In genomic region chr14:91115986-91116385, GRCh38 we compare ENCODE assay signal across 8 cellular contexts. TPM values are rescaled to one million over a fixed set of nuclear protein-coding genes. Genes with fewer than 3 reads are reported as not detected.
DNase-seq lines count a peak whose midpoint lies in the region; FAIRE-seq and TF ChIP-seq lines count a peak whose summit lies in the region.

No MANE protein-coding gene starts in this region.

- no peaks in the 10 kb centered on the region for H3K9me2 ChIP-seq in OCI-LY7 (ENCODE audit: insufficient read depth, low read length)

- CTCF ChIA-PET in OCI-LY7 (lab: Charles Lee; ENCODE audit: unreplicated experiment) (no interaction called here), endothelial cell of umbilical vein (lab: Charles Lee) (interaction anchor here (1.4 to 3.4 kb wide), 4 partner anchors 11 to 213 kb away, joined by 3 to 26 read pairs (median 22); no protein-coding TSS in a partner anchor)

- FAIRE-seq in endothelial cell of umbilical vein (lab: Jason Lieb, UNC), result peak; percentile 55

- H3K4me2 ChIP-seq in OCI-LY7 (ENCODE audit: low read length) (peak overlapping the region; percentile 100), endothelial cell of umbilical vein (ENCODE audit: insufficient read depth, low read length) (peak overlapping the region; percentile 53)

- H3K27ac ChIP-seq in OCI-LY7 (ENCODE audit: low read depth, low read length, poor library complexity, severe bottlenecking) (no peak overlapping the region), endothelial cell of umbilical vein (ENCODE audit: insufficient read depth, low read depth, low read length) (no peak overlapping the region), prostate gland (peak overlapping the region; percentile 92)

- WGBS in prostate gland, result 21% methylated on average over 2 of the region's 2 CpGs

- no peak overlapping the region for H3K9ac ChIP-seq in endothelial cell of umbilical vein (replicated peaks; ENCODE audit: extremely low read depth, insufficient read depth, low read length)

- H4K20me1 ChIP-seq in OCI-LY7 (ENCODE audit: insufficient read depth, low read length) (no peaks in the 10 kb centered on the region), endothelial cell of umbilical vein (replicated peaks; ENCODE audit: control insufficient read depth, extremely low read depth, insufficient read depth, low read length) (no peaks in the 10 kb centered on the region)

- TF ChIP-seq POLR2A in endothelial cell of umbilical vein (IDR thresholded peaks at IDR 0.05; ENCODE audit: low read depth, low read length), result no peak
- no peak for TF ChIP-seq POLR2A in prostate gland (IDR thresholded peaks at IDR 0.05)

- peak; percentile 52 for DNase-seq in EH (ENCODE audit: low read depth)
- DNase-seq in OCI-LY7 (ENCODE audit: low spot score), result no peak
- peak; percentile 18 for DNase-seq in endothelial cell of umbilical vein (ENCODE audit: low read depth, low spot score)
- DNase-seq in prostate gland (ENCODE audit: low spot score), result no peak
- DNase-seq in cerebellar nuclear complex (lab: John Stamatoyannopoulos, UW), result no peak
- no peak for DNase-seq in GDM1 (lab: John Stamatoyannopoulos, UW)
- no peak for DNase-seq in NCI-H1930 (lab: John Stamatoyannopoulos, UW)
- DNase-seq in BE2C, result no peak

- intact Hi-C loops in OCI-LY7 (cut with micrococcal nuclease; ENCODE audit: unreplicated experiment) (no loop called here), endothelial cell of umbilical vein (cut with micrococcal nuclease) (loop anchor here (2.0 kb wide), 1 partner anchor 57 kb away; no protein-coding TSS in a partner anchor), prostate gland (cut with DNase I) (loop anchor here (2.0 kb wide), 1 partner anchor 55 kb away; no protein-coding TSS in a partner anchor)

- TF ChIP-seq CTCF in OCI-LY7 (conservative IDR thresholded peaks at IDR 0.05; ENCODE audit: low read length) (no peak), endothelial cell of umbilical vein (IDR thresholded peaks at IDR 0.05; ENCODE audit: extremely low read depth in 1 of 2, insufficient read depth in 1 of 2, low read depth in 1 of 2, low read length in 2 of 2) (no peak), prostate gland (IDR thresholded peaks at IDR 0.05) (no peak), BE2C (IDR thresholded peaks at IDR 0.05; ENCODE audit: low read depth, low read length) (no peak)

- dilution Hi-C loops in endothelial cell of umbilical vein (cut with MboI; ENCODE audit: extremely low pct_ligation_motif_present, low sequenced_read_pairs), result no loop called here

- H2AFZ ChIP-seq in OCI-LY7 (ENCODE audit: low read length) (no peak overlapping the region), endothelial cell of umbilical vein (ENCODE audit: low read depth, low read length) (no peak overlapping the region)

- H3K79me2 ChIP-seq in OCI-LY7 (ENCODE audit: insufficient read depth, low read depth, low read length) (peaks cover 28% of the 10 kb centered on the region), endothelial cell of umbilical vein (ENCODE audit: control insufficient read depth, insufficient read depth, low read length) (peaks cover 14% of the 10 kb centered on the region)

- peaks cover 21% of the 10 kb centered on the region for H3K4me1 ChIP-seq in OCI-LY7 (ENCODE audit: insufficient read depth, low read length, poor library complexity, severe bottlenecking)
- peaks cover 30% of the 10 kb centered on the region for H3K4me1 ChIP-seq in endothelial cell of umbilical vein (ENCODE audit: control insufficient read depth, extremely low read depth, insufficient read depth, low read length)
- no peaks in the 10 kb centered on the region for H3K4me1 ChIP-seq in prostate gland (replicated peaks)
- peaks cover 14% of the 10 kb centered on the region for H3K4me1 ChIP-seq in BE2C

- H3K9me3 ChIP-seq in OCI-LY7 (ENCODE audit: low read length), result no peaks in the 10 kb centered on the region
- H3K9me3 ChIP-seq in endothelial cell of umbilical vein (replicated peaks; ENCODE audit: control insufficient read depth, insufficient read depth, low read length), result no peaks in the 10 kb centered on the region
- no peaks in the 10 kb centered on the region for H3K9me3 ChIP-seq in prostate gland
- no peaks in the 10 kb centered on the region for H3K9me3 ChIP-seq in BE2C

- H3K4me3 ChIP-seq in OCI-LY7 (ENCODE audit: low read depth, low read length, poor library complexity, severe bottlenecking), result peak overlapping the region; percentile 86
- H3K4me3 ChIP-seq in endothelial cell of umbilical vein (replicated peaks in 1 of 3; ENCODE audit: insufficient read depth in 1 of 3, low read depth in 1 of 3, low read length in 3 of 3), result peak overlapping the region in 1 of 3 experiments; percentile 66
- peak overlapping the region; percentile 41 to 46 for H3K4me3 ChIP-seq in prostate gland
- H3K4me3 ChIP-seq in BE2C (ENCODE audit: low read depth, low read length), result no peak overlapping the region

- H3K36me3 ChIP-seq in OCI-LY7 (ENCODE audit: insufficient read depth, low read length), result peaks cover 38% of the 10 kb centered on the region
- peaks cover 0 to 3% of the 10 kb centered on the region in 2 experiments for H3K36me3 ChIP-seq in endothelial cell of umbilical vein (ENCODE audit: control insufficient read depth in 2 of 2, extremely low read depth in 1 of 2, insufficient read depth in 2 of 2, low read length in 2 of 2)
- H3K36me3 ChIP-seq in prostate gland, result no peaks in the 10 kb centered on the region
- H3K36me3 ChIP-seq in BE2C, result no peaks in the 10 kb centered on the region

- H3K27me3 ChIP-seq in endothelial cell of umbilical vein (ENCODE audit: control insufficient read depth in 2 of 2, insufficient read depth in 2 of 2, low read length in 2 of 2) (no peaks in the 10 kb centered on the region), prostate gland (replicated peaks; ENCODE audit: insufficient read depth) (no peaks in the 10 kb centered on the region), BE2C (no peaks in the 10 kb centered on the region)

- BruUV-seq in OCI-LY7 (replicated peaks; lab: Mats Ljungman, UMichigan) (no TSS peak), endothelial cell of umbilical vein (replicated peaks; lab: Mats Ljungman, UMichigan) (no TSS peak)

- POLR2A ChIA-PET in OCI-LY7 (lab: Charles Lee), result interaction anchor here (0.5 to 1.8 kb wide), 7 partner anchors 9 to 966 kb away, joined by 3 to 7 read pairs (median 4); no protein-coding TSS in a partner anchor
- POLR2A ChIA-PET in endothelial cell of umbilical vein (lab: Charles Lee), result no interaction called here

- H3K9me1 ChIP-seq in endothelial cell of umbilical vein (replicated peaks; ENCODE audit: control insufficient read depth, extremely low read depth, insufficient read depth, low read length), result no peaks in the 10 kb centered on the region

TF ChIP-seq in endothelial cell of umbilical vein, 7 proteins besides CTCF, POLR2A, EP300 and RAD21:
- TF ChIP-seq FOS (IDR thresholded peaks at IDR 0.05; ENCODE audit: borderline replicate concordance, insufficient read depth, low read length) (no peak), GATA2 (IDR thresholded peaks at IDR 0.05; ENCODE audit: insufficient read depth, insufficient read length, low read depth, low read length) (no peak), JUN (IDR thresholded peaks at IDR 0.05; ENCODE audit: borderline replicate concordance, insufficient read depth, insufficient read length, low read depth) (no peak), POLR2AphosphoS5 (IDR thresholded peaks at IDR 0.05; ENCODE audit: insufficient read depth, low read depth, low read length) (no peak), EZH2 (IDR thresholded peaks at IDR 0.05; ENCODE audit: borderline replicate concordance, low read depth, low read length, severe bottlenecking) (no peak), MYC (IDR thresholded peaks at IDR 0.05; ENCODE audit: low read depth, low read length) (no peak), MAX (IDR thresholded peaks at IDR 0.05; ENCODE audit: insufficient read depth, insufficient read length) (no peak)
TF ChIP-seq in endothelial cell of umbilical vein: peak in this region for 0.

RNA-seq across cellular contexts. Expression of gene DGLUCY, which starts 2.1 kb away (rescaled TPM):
- total RNA-seq in OCI-LY7 (2014; rRNA removed; shearing (Covaris generic)), result 30.2 and 37.6 TPM in 2 replicates
- total RNA-seq in OCI-LY7 (2022), result 56.8 and 60.2 TPM in 2 replicates
- total RNA-seq in endothelial cell of umbilical vein, result 52.4 and 65.6 TPM in 2 replicates
- polyA plus RNA-seq in endothelial cell of umbilical vein, result 40.0 and 40.9 TPM in 2 replicates
- polyA plus RNA-seq in endothelial cell of umbilical vein (2011; cell fraction: cytosol; rRNA removed), result 31.5 and 40.3 TPM in 2 replicates
- polyA plus RNA-seq in endothelial cell of umbilical vein (2011; cell fraction: nucleus; rRNA removed), result 137 and 150 TPM in 2 replicates
- 44.5 and 47.3 TPM in 2 replicates for polyA plus RNA-seq in endothelial cell of umbilical vein (2012)
- 86.1 and 98.5 TPM in 2 replicates for polyA minus RNA-seq in endothelial cell of umbilical vein
- polyA minus RNA-seq in endothelial cell of umbilical vein (2011; cell fraction: cytosol; rRNA and poly(A)+ RNA removed), result 1.5 TPM
- polyA minus RNA-seq in endothelial cell of umbilical vein (2011; cell fraction: nucleus; rRNA and poly(A)+ RNA removed), result 79.7 and 109 TPM in 2 replicates
- 100 to 1,000 TPM in 1 of 2 donors, 10 to 100 TPM in 1; 88.0 to 148 TPM for total RNA-seq in prostate gland
- polyA plus RNA-seq in BE2C (2012; ENCODE audit: insufficient read depth, insufficient read length, low read depth), result 11.9 TPM

RNA-seq across cellular contexts. Expression of gene RPS6KA5, which starts 55.5 kb away (rescaled TPM):
- 9.0 and 9.6 TPM in 2 replicates for total RNA-seq in OCI-LY7 (2014; rRNA removed; shearing (Covaris generic))
- total RNA-seq in OCI-LY7 (2022) (12.7 and 14.3 TPM in 2 replicates), endothelial cell of umbilical vein (5.4 and 8.8 TPM in 2 replicates), prostate gland (10 to 100 TPM in 1 of 2 donors, 1 to 10 TPM in 1; 8.9 to 10.3 TPM)
- polyA plus RNA-seq in endothelial cell of umbilical vein, result 2.6 and 2.9 TPM in 2 replicates
- 3.0 and 3.3 TPM in 2 replicates for polyA plus RNA-seq in endothelial cell of umbilical vein (2011; cell fraction: cytosol; rRNA removed)
- 7.9 and 8.5 TPM in 2 replicates for polyA plus RNA-seq in endothelial cell of umbilical vein (2011; cell fraction: nucleus; rRNA removed)
- polyA plus RNA-seq in endothelial cell of umbilical vein (2012), result 3.6 and 4.2 TPM in 2 replicates
- polyA minus RNA-seq in endothelial cell of umbilical vein, result 6.9 TPM in 2 replicates
- polyA minus RNA-seq in endothelial cell of umbilical vein (2011; cell fraction: cytosol; rRNA and poly(A)+ RNA removed), result 7.1 TPM
- 12.5 and 15.5 TPM in 2 replicates for polyA minus RNA-seq in endothelial cell of umbilical vein (2011; cell fraction: nucleus; rRNA and poly(A)+ RNA removed)
- 1.1 TPM for polyA plus RNA-seq in BE2C (2012; ENCODE audit: insufficient read depth, insufficient read length, low read depth)

Comparison
In these comparisons a context has a peak if more than half of its experiments do, and no peak if none do; other contexts are left out.
1. DNase-seq: peak in EH (single experiment) and endothelial cell of umbilical vein (single experiment); none in OCI-LY7 (single experiment), prostate gland (single experiment), cerebellar nuclear complex (0 of 2), GDM1 (single experiment), NCI-H1930 (0 of 2) and BE2C (single experiment).
2. H3K27ac ChIP-seq: peak in prostate gland (2 of 2); none in OCI-LY7 (single experiment) and endothelial cell of umbilical vein (single experiment).